In the genomic region with DNA sequence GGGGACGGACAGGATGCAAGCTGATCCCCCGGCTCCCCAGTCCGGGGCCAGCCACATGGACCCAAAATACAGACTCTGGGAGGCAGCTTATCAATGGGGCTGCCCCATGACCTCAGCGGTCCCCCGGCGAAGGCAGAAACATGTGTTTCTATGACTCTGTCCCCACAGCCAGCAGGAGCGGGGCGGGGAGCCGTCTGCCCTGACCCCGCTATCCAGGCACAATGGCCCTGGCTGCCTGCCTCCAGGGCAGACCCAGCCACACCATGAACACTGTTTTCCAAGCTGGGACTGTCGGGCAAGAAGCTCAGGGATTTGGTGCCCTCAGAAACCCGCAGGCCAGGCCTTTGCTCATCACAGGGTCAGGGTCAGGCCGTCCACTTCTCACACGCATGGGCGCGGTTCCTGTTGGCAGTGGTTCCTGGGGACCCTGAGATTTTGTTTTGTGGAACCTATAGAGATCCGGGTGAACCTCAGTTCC, we compare ENCODE assay signal across 11 cellular contexts.
DNase-seq lines count a peak whose midpoint lies in the region; ATAC-seq and TF ChIP-seq lines count a peak whose summit lies in the region.
"Had no signal": no experiment of that assay in that cellular context is flagged by ENCODE, and none has a peak within 500 bp of the region (broad histone marks: within the 10 kb centered on the region; RNA-seq: fewer than 3 reads in every experiment).

No MANE protein-coding gene starts in this region.

- H3K9me3 Mint-ChIP-seq in CD8-positive, alpha-beta T cell: no peaks in the 10 kb centered on the region
- no peaks in the 10 kb centered on the region for H3K9me3 Mint-ChIP-seq in mesothelial cell of epicardium
- H3K9me3 Mint-ChIP-seq in activated CD4-positive, alpha-beta memory T cell treated with anti-CD3 and anti-CD28 coated beads for 36 hours: no peaks in the 10 kb centered on the region
- H3K9me3 Mint-ChIP-seq: activated naive CD4-positive, alpha-beta T cell treated with anti-CD3 and anti-CD28 coated beads, Interleukin-2, amount 50 U/mL, for 72 hours had no signal

- peak overlapping the region; percentile 63 for H2AK5ac ChIP-seq in neuronal stem cell (ENCODE audit: low read depth, low read length)

- peaks cover 0 to 4% of the 10 kb centered on the region in 2 donors for H3K4me1 ChIP-seq in neuronal stem cell (ENCODE audit: control insufficient read depth in 2 of 2, insufficient read depth in 1 of 2, low read depth in 1 of 2, low read length in 2 of 2)
- peaks cover 35 to 45% of the 10 kb centered on the region in 2 donors for H3K4me1 ChIP-seq in thyroid gland
- H3K4me1 ChIP-seq in CD8-positive, alpha-beta T cell (ENCODE audit: insufficient read depth, low read length): no peaks in the 10 kb centered on the region

- peak overlapping the region; percentile 60 for H3K18ac ChIP-seq in neuronal stem cell (ENCODE audit: low read length)

- H4K91ac ChIP-seq in neuronal stem cell (ENCODE audit: low read depth, low read length, poor library complexity): peak overlapping the region; percentile 17

- H3K9me3 ChIP-seq in neuronal stem cell (replicated peaks in 1 of 2; ENCODE audit: control insufficient read depth in 2 of 2, insufficient read depth in 1 of 2, low read depth in 1 of 2, low read length in 2 of 2) (no peaks in the 10 kb centered on the region), thyroid gland (no peaks in the 10 kb centered on the region)
- H3K9me3 ChIP-seq in CD8-positive, alpha-beta T cell (ENCODE audit: low read length): no peaks in the 10 kb centered on the region

- H3K36me3 ChIP-seq in neuronal stem cell (replicated peaks in 1 of 2; ENCODE audit: control insufficient read depth in 2 of 2, insufficient read depth in 2 of 2, low read length in 2 of 2): peaks cover 13 to 24% of the 10 kb centered on the region in 2 donors
- peaks cover 13 to 14% of the 10 kb centered on the region in 2 donors for H3K36me3 ChIP-seq in thyroid gland
- peaks cover 7% of the 10 kb centered on the region for H3K36me3 ChIP-seq in CD8-positive, alpha-beta T cell (ENCODE audit: insufficient read depth, low read length)

- no peak overlapping the region for H3K4me3 Mint-ChIP-seq in CD8-positive, alpha-beta T cell
- no peak overlapping the region for H3K4me3 Mint-ChIP-seq in mesothelial cell of epicardium
- no peak overlapping the region for H3K4me3 Mint-ChIP-seq in activated CD4-positive, alpha-beta memory T cell treated with anti-CD3 and anti-CD28 coated beads for 36 hours

- no peak overlapping the region for H4K8ac ChIP-seq in neuronal stem cell (ENCODE audit: low read depth, low read length)

- peak overlapping the region; percentile 19 for H2BK5ac ChIP-seq in neuronal stem cell (ENCODE audit: low read length)

- DNase-seq in foreskin melanocyte (peak; percentile 18), neuronal stem cell (ENCODE audit: low spot score) (no peak), thyroid gland (no peak), HuH-7.5 (ENCODE audit: low spot score) (no peak), mesothelial cell of epicardium (ENCODE audit: low spot score in 2 of 2, unreplicated experiment in 2 of 2) (no peak)
- DNase-seq in CD8-positive, alpha-beta T cell: no peak
- DNase-seq in activated CD4-positive, alpha-beta memory T cell treated with anti-CD3 and anti-CD28 coated beads for 36 hours: no peak
- DNase-seq: activated CD4-positive, alpha-beta T cell treated with anti-CD3 and anti-CD28 coated beads, Interleukin-2, amount 50 U/mL, for 1 hour; stimulated activated naive CD4-positive, alpha-beta T cell had no signal

- no peak overlapping the region for H2BK12ac ChIP-seq in neuronal stem cell (ENCODE audit: low read length)

- no peak overlapping the region for H2AFZ ChIP-seq in neuronal stem cell (ENCODE audit: low read length)

- H3K79me1 ChIP-seq in neuronal stem cell (ENCODE audit: low read depth, low read length): peaks cover 10% of the 10 kb centered on the region

- ATAC-seq in SK-N-SH treated with all-trans-retinoic acid at 6 μM for 48 hours: peak; percentile 33
- no peak for ATAC-seq in CD8-positive, alpha-beta T cell
- ATAC-seq: activated naive CD4-positive, alpha-beta T cell treated with anti-CD3 and anti-CD28 coated beads, Interleukin-2, amount 50 U/mL, for 72 hours had no signal

- H3K23ac ChIP-seq in neuronal stem cell (ENCODE audit: low read depth, low read length, poor library complexity): peak overlapping the region; percentile 91

- no peak for TF ChIP-seq CTCF in thyroid gland (IDR thresholded peaks at IDR 0.05)
- no peak for TF ChIP-seq CTCF in CD8-positive, alpha-beta T cell (IDR thresholded peaks at IDR 0.05)
- TF ChIP-seq CTCF in mesothelial cell of epicardium (IDR thresholded peaks at IDR 0.05; ENCODE audit: unreplicated experiment): no peak

- no peaks in the 10 kb centered on the region for H3K27me3 Mint-ChIP-seq in CD8-positive, alpha-beta T cell (ENCODE audit: low read depth)
- H3K27me3 Mint-ChIP-seq in mesothelial cell of epicardium (ENCODE audit: low read depth): no peaks in the 10 kb centered on the region
- H3K27me3 Mint-ChIP-seq in activated CD4-positive, alpha-beta memory T cell treated with anti-CD3 and anti-CD28 coated beads for 36 hours: no peaks in the 10 kb centered on the region

- intact Hi-C loops in thyroid gland (cut with DNase I): no loop called here
- intact Hi-C loops in CD8-positive, alpha-beta T cell (cut with DNase I, micrococcal nuclease): loop anchor here in 1 of 2 experiments (10.0 kb wide), 1 partner anchor 395 kb away; no protein-coding TSS in a partner anchor
- intact Hi-C loops in activated CD4-positive, alpha-beta memory T cell treated with anti-CD3 and anti-CD28 coated beads for 36 hours (cut with micrococcal nuclease): no loop called here

- H3K27ac ChIP-seq in neuronal stem cell (replicated peaks; ENCODE audit: low read length) (no peak overlapping the region), thyroid gland (peak overlapping the region; percentile 87 to 96 (median 92))
- H3K27ac ChIP-seq in CD8-positive, alpha-beta T cell (ENCODE audit: low read depth, low read length): no peak overlapping the region

- H2BK120ac ChIP-seq in neuronal stem cell (ENCODE audit: low read depth, low read length): no peak overlapping the region

- WGBS in neuronal stem cell (ENCODE audit: extremely low coverage in 2 of 2, insufficient read length in 2 of 2, insufficient replicate concordance in 1 of 2), 2 donors: no CpG with 5 or more reads among the region's 17 CpGs
- 42 to 69% methylated on average over 5 to 13 of the region's 17 CpGs for WGBS in thyroid gland, 2 donors

- POLR2A ChIA-PET in CD8-positive, alpha-beta T cell (lab: Charles Lee): no interaction called here
- POLR2A ChIA-PET in activated CD4-positive, alpha-beta memory T cell treated with anti-CD3 and anti-CD28 coated beads for 36 hours (lab: Charles Lee): no interaction called here

- no peak overlapping the region for H3K14ac ChIP-seq in neuronal stem cell (ENCODE audit: low read length)

- H2BK15ac ChIP-seq in neuronal stem cell (ENCODE audit: low read length): no peak overlapping the region

- H3K4ac ChIP-seq in neuronal stem cell (ENCODE audit: low read length): no peak overlapping the region

- peak overlapping the region; percentile 2 for H3K9ac ChIP-seq in neuronal stem cell (ENCODE audit: low read depth, low read length, poor library complexity)

- no peak overlapping the region for H3K27ac Mint-ChIP-seq in CD8-positive, alpha-beta T cell
- H3K27ac Mint-ChIP-seq in mesothelial cell of epicardium: no peak overlapping the region
- no peak overlapping the region for H3K27ac Mint-ChIP-seq in activated CD4-positive, alpha-beta memory T cell treated with anti-CD3 and anti-CD28 coated beads for 36 hours
- H3K27ac Mint-ChIP-seq: activated naive CD4-positive, alpha-beta T cell treated with anti-CD3 and anti-CD28 coated beads, Interleukin-2, amount 50 U/mL, for 72 hours had no signal

- H3K36me3 Mint-ChIP-seq in CD8-positive, alpha-beta T cell: peaks cover 40% of the 10 kb centered on the region
- H3K36me3 Mint-ChIP-seq in mesothelial cell of epicardium: peaks cover 16% of the 10 kb centered on the region
- H3K36me3 Mint-ChIP-seq in activated CD4-positive, alpha-beta memory T cell treated with anti-CD3 and anti-CD28 coated beads for 36 hours: peaks cover 2% of the 10 kb centered on the region
- H3K36me3 Mint-ChIP-seq: activated naive CD4-positive, alpha-beta T cell treated with anti-CD3 and anti-CD28 coated beads, Interleukin-2, amount 50 U/mL, for 72 hours had no signal

- no peaks in the 10 kb centered on the region for H3K27me3 ChIP-seq in neuronal stem cell (ENCODE audit: control insufficient read depth in 3 of 3, insufficient read depth in 3 of 3, low read depth in 1 of 3, low read length in 3 of 3)
- no peaks in the 10 kb centered on the region for H3K27me3 ChIP-seq in thyroid gland
- no peaks in the 10 kb centered on the region for H3K27me3 ChIP-seq in CD8-positive, alpha-beta T cell (ENCODE audit: insufficient read depth, low read length)

- H3K4me3 ChIP-seq in neuronal stem cell (ENCODE audit: low read length in 2 of 2): no peak overlapping the region
- no peak overlapping the region for H3K4me3 ChIP-seq in thyroid gland (replicated peaks in 1 of 3)
- H3K4me3 ChIP-seq in CD8-positive, alpha-beta T cell (ENCODE audit: low read depth, low read length): no peak overlapping the region

- CTCF ChIA-PET in CD8-positive, alpha-beta T cell (lab: Charles Lee): no interaction called here
- CTCF ChIA-PET in activated CD4-positive, alpha-beta memory T cell treated with anti-CD3 and anti-CD28 coated beads for 36 hours (lab: Charles Lee): no interaction called here

- H3K4me2 ChIP-seq in neuronal stem cell (ENCODE audit: insufficient read depth, low read length, poor library complexity, severe bottlenecking): no peak overlapping the region

- H3K4me1 Mint-ChIP-seq in CD8-positive, alpha-beta T cell (ENCODE audit: low read depth): no peaks in the 10 kb centered on the region
- no peaks in the 10 kb centered on the region for H3K4me1 Mint-ChIP-seq in mesothelial cell of epicardium
- no peaks in the 10 kb centered on the region for H3K4me1 Mint-ChIP-seq in activated CD4-positive, alpha-beta memory T cell treated with anti-CD3 and anti-CD28 coated beads for 36 hours (ENCODE audit: low read depth)

- TF ChIP-seq POLR2A in thyroid gland (IDR thresholded peaks at IDR 0.05): no peak

TF ChIP-seq in SK-N-SH treated with all-trans-retinoic acid at 6 μM for 48 hours, 23 proteins besides CTCF, POLR2A, EP300 and RAD21:
- no peak for TF ChIP-seq TOX (CRISPR knock-in tag; IDR thresholded peaks at IDR 0.05; ENCODE audit: borderline replicate concordance)
- TF ChIP-seq TCF4 (CRISPR knock-in tag; IDR thresholded peaks at IDR 0.05; ENCODE audit: borderline replicate concordance): peak; percentile 10

Comparison
In these comparisons a context has a peak if more than half of its experiments do, and no peak if none do; other contexts are left out.
1. H3K27ac ChIP-seq: peak in thyroid gland (3 of 3); none in neuronal stem cell (single experiment) and CD8-positive, alpha-beta T cell (single experiment).